8 cellular contexts compared by ENCODE assay signal in the genomic region with DNA sequence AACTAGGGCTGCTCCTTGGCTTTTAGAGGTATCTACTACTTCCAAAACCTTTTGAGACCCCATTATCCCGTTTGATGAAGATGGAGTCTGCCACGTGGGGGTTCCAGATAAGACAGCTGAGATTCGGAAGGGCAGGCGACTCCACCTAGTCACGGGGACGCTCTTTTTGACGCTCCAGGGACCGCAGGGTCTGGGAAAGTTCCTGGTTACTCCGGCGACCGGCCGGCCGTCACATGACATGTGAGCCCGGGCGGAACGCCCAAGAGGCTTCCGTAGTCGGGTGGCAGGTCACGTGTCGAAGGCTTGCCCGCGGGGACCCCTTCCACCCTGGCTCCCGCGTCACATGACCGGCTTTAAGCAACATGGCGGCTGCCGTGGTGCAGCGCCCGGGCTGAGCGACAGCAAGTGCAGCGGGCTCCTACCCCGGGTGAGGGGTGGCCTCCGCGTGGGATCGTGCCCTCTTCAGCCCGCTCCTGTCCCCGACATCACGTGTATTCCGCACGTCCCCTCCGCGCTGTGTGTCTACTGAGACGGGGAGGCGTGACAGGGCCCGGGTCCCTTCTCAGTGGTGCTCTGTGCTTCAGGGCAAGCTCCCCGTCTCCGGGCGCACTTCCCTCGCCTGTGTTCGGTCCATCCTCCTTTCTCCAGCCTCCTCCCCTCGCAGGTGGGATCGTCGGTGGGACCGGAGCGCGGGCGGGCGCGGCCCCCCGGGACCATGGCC. TPM values are rescaled to one million over a fixed set of nuclear protein-coding genes. Genes with fewer than 3 reads are reported as not detected.
DNase-seq lines count a peak whose midpoint lies in the region; ATAC-seq, FAIRE-seq and TF ChIP-seq lines count a peak whose summit lies in the region.

Gene SPNS1 (plus strand): TSS at position 342 of the 721 bp plus-strand sequence. CDS start 374 bp downstream, at position 716.

- peaks cover 25% of the 10 kb centered on the region for H3K4me1 Mint-ChIP-seq in chondrocyte (ENCODE audit: low read depth)

- H3K36me3 Mint-ChIP-seq in chondrocyte (ENCODE audit: low read depth): peaks cover 9% of the 10 kb centered on the region

- H3K36me3 ChIP-seq in kidney (ENCODE audit: control insufficient read depth in 1 of 2, insufficient read depth in 2 of 2, low read length in 2 of 2): peaks cover 4 to 16% of the 10 kb centered on the region in 2 donors

- peak within 1 kb of the TSS; percentile 92 for H3K4me3 Mint-ChIP-seq in chondrocyte (ENCODE audit: unreplicated experiment)

- H3K27ac ChIP-seq in kidney (ENCODE audit: low read depth in 2 of 2, low read length in 2 of 2): peak within 1 kb of the TSS; percentile 60 to 91

- peak within 1 kb of the TSS; percentile 99 for H3K27ac Mint-ChIP-seq in chondrocyte (ENCODE audit: unreplicated experiment)

- H3K9me3 ChIP-seq in kidney (ENCODE audit: control insufficient read depth in 1 of 2, low read length in 2 of 2): no peaks in the 10 kb centered on the region

- peak within 1 kb of the TSS; percentile 94 for H3K4me3 ChIP-seq in AG09309 (ENCODE audit: control insufficient read depth, low read depth, low read length)
- peak within 1 kb of the TSS; percentile 96 to 97 for H3K4me3 ChIP-seq in kidney (ENCODE audit: low read length in 2 of 2)

- DNase-seq in AG09309 (ENCODE audit: low read depth) (peak; percentile 80), NCI-H510A (lab: John Stamatoyannopoulos, UW) (peak; percentile 98), chondrocyte (ENCODE audit: low spot score) (peak; percentile 100), kidney (peak; percentile 99)
- peak; percentile 84 for DNase-seq in activated CD4-positive, alpha-beta T cell treated with anti-CD3 and anti-CD28 coated beads for 1 hour
- DNase-seq in stimulated activated CD4-positive, alpha-beta T cell treated with anti-CD3 and anti-CD28 coated beads, Interleukin-15, amount 100 ng/mL, for 24 hours: peak; percentile 97

- H3K9me3 Mint-ChIP-seq in chondrocyte (ENCODE audit: low read depth): no peaks in the 10 kb centered on the region

- FAIRE-seq in kidney (lab: Jason Lieb, UNC): no peak

- H3K9ac ChIP-seq in kidney (ENCODE audit: low read length in 2 of 2): peak within 1 kb of the TSS; percentile 91 to 95

- peak; percentile 79 for ATAC-seq in GM19043 (IDR thresholded peaks at IDR 0.05; ENCODE audit: low read depth, unreplicated experiment)
- ATAC-seq in HG03378 (IDR thresholded peaks at IDR 0.05; ENCODE audit: unreplicated experiment): peak; percentile 75

- no peaks in the 10 kb centered on the region for H3K27me3 Mint-ChIP-seq in chondrocyte (ENCODE audit: low read depth)

- intact Hi-C loops in kidney (cut with DNase I): no loop called here

- peaks cover 7 to 14% of the 10 kb centered on the region in 2 donors for H3K4me1 ChIP-seq in kidney (ENCODE audit: control insufficient read depth in 1 of 2, insufficient read depth in 1 of 2, low read depth in 1 of 2, low read length in 2 of 2)

- TF ChIP-seq CTCF in AG09309 (IDR thresholded peaks at IDR 0.05; ENCODE audit: control insufficient read depth, insufficient read depth, low read depth, low read length, missing control alignments): no peak
- TF ChIP-seq CTCF in chondrocyte (IDR thresholded peaks at IDR 0.05): no peak
- TF ChIP-seq CTCF in kidney (IDR thresholded peaks at IDR 0.05; ENCODE audit: borderline replicate concordance, extremely low read depth, insufficient read depth): peak; percentile 8

RNA-seq across cellular contexts. Expression of gene SPNS1, which starts in this region (rescaled TPM):
- total RNA-seq in chondrocyte (60.8 to 73.4 TPM (median 71.1 TPM) in 3 replicates), kidney (38.4 TPM)
- polyA plus RNA-seq in kidney (ENCODE audit: insufficient read depth, low read depth, low replicate concordance): 34.5 TPM

Comparison
In these comparisons a context has a peak if more than half of its experiments do, and no peak if none do; other contexts are left out.
1. Peak in every context shown above with its lines: DNase-seq, ATAC-seq, H3K4me3 ChIP-seq and H3K27ac ChIP-seq.